26 cellular contexts compared by ENCODE assay signal in the genomic region with DNA sequence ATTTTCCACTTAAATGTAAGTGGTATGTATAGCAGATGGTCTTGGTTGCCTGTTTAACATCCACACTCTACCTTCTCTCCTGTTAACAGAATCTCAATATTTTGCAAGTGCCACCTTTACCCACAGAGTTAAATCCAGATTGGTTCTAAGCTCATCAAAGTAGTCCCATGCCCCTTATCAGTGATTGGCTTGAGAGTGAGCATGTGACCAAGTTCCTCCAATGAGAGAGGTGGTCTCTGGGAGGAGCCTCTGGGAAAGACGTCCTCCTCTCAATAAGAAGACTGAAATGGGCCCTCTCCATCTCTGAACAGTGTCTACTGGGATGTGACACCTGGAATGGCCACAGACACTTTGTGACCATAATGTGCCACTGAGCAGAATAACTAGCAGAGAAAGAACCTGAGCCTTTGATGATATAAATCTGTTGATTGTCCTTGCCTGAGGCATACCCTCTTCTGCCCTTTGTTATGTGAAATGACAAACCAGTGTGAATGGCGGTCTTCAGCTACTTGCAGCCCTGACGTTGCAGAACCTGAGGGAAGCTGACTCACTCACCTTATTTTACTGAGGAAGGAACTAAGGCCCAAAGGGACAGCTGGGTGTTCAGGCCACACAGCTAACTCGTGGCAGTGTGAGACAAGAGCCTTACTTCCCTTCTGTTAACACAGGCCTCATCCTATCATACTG.
"Had no signal": no experiment of that assay in that cellular context is flagged by ENCODE, and none has a peak within 500 bp of the region (broad histone marks: within the 10 kb centered on the region; RNA-seq: fewer than 3 reads in every experiment).

No MANE protein-coding gene starts in this region.

- DNase-seq: activated B cell treated with CpG ODN at 0.5 μM for 24 hours; activated CD4-positive, alpha-beta T cell treated with anti-CD3 and anti-CD28 coated beads, Interleukin-2, amount 50 U/mL, for 1 hour; activated CD8-positive, alpha-beta T cell treated with anti-CD3 and anti-CD28 coated beads for 36 hours; activated gamma-delta T cell treated with Interleukin-2 at 50 U/mL for 16 hours; activated naive CD8-positive, alpha-beta T cell treated with anti-CD3 and anti-CD28 coated beads, Interleukin-2, amount 50 U/mL, for 24 hours; activated T-cell treated with anti-CD3 and anti-CD28 coated beads, Interleukin-2, amount 50 U/mL, for 4 hours; amygdala; caudate nucleus; foreskin melanocyte; heart right ventricle; kidney glomerular epithelial cell; left lung; lower lobe of right lung; mesenchymal stem cell; natural killer cell; stimulated activated CD4-positive, alpha-beta T cell treated with anti-CD3 and anti-CD28 coated beads, Interleukin-1b, Interleukin-23, amount 100 ng/mL, for 48 hours; stimulated activated CD4-positive, alpha-beta T cell treated with anti-CD3 and anti-CD28 coated beads, Interleukin-4, amount 100 ng/mL, for 4 hours; stimulated activated naive B cell treated with anti-CD40 and anti-IgM and Interleukin-4, amounts not matched to agents 10 μg/mL and 1 μg/mL and 100 μg/mL, for 72 hours; stomach; tibial artery had no signal

- H3K4me3 ChIP-seq: heart right ventricle, left lung, lower lobe of right lung, neural progenitor cell, right atrium auricular region, smooth muscle cell, stomach, suprapubic skin, tibial artery had no signal

- ATAC-seq: activated CD8-positive, alpha-beta T cell treated with anti-CD3 and anti-CD28 coated beads for 36 hours; activated naive CD8-positive, alpha-beta T cell treated with anti-CD3 and anti-CD28 coated beads, Interleukin-2, amount 50 U/mL, for 24 hours; activated T-cell treated with anti-CD3 and anti-CD28 coated beads, Interleukin-2, amount 50 U/mL, for 4 hours; activated T-helper 17 cell treated with anti-CD3 and anti-CD28 coated beads, Interleukin-2, amount 50 U/mL, for 72 hours; esophagus mucosa; heart right ventricle; left lung; lower lobe of right lung; natural killer cell; stimulated activated naive B cell treated with anti-CD40 and anti-IgM and Interleukin-4, amounts not matched to agents 10 μg/mL and 1 μg/mL and 100 μg/mL, for 72 hours had no signal

- H3K9me3 ChIP-seq: heart right ventricle, left lung, lower lobe of right lung, right atrium auricular region, stomach, suprapubic skin, tibial artery had no signal

- H3K27me3 ChIP-seq: left lung, neural progenitor cell, right atrium auricular region, stomach, suprapubic skin, tibial artery had no signal

- H3K4me1 ChIP-seq: heart right ventricle, left lung, lower lobe of right lung, neural progenitor cell, right atrium auricular region, stomach had no signal

- H3K36me3 ChIP-seq: heart right ventricle, left lung, lower lobe of right lung, neural progenitor cell, right atrium auricular region, stomach, suprapubic skin, tibial artery had no signal

- H3K27ac ChIP-seq: heart right ventricle, left lung, lower lobe of right lung, neural progenitor cell, right atrium auricular region, stomach, suprapubic skin, tibial artery had no signal
